In the genomic region with DNA sequence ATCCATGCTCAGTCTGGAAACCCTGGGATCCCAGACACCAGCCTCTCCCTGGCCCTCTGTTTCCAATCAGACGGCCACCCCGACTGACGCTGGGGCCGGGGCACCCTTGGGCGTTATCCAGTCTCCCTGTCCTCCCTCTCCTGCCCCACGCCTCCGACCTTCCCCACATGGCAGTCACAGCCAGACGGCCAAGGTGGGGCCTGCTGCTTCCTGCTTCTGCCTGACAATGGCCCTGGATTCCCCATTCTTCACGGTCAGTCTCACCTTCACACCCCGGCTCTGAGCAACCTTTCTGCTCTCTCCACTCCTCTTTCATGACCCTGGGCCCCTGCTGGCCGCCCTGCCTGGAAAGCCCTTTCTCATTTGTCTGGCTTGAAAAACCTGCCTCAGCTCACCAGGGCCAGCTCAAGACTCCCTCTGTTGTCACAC, we compare ENCODE assay signal across 1 cellular context.
TF ChIP-seq lines count a peak whose summit lies in the region.

No MANE protein-coding gene starts in this region.

TF ChIP-seq in HepG2, 621 proteins besides CTCF, POLR2A, EP300 and RAD21:
- no peak for TF ChIP-seq ARNT (IDR thresholded peaks at IDR 0.05)
- TF ChIP-seq, protein P1, sequence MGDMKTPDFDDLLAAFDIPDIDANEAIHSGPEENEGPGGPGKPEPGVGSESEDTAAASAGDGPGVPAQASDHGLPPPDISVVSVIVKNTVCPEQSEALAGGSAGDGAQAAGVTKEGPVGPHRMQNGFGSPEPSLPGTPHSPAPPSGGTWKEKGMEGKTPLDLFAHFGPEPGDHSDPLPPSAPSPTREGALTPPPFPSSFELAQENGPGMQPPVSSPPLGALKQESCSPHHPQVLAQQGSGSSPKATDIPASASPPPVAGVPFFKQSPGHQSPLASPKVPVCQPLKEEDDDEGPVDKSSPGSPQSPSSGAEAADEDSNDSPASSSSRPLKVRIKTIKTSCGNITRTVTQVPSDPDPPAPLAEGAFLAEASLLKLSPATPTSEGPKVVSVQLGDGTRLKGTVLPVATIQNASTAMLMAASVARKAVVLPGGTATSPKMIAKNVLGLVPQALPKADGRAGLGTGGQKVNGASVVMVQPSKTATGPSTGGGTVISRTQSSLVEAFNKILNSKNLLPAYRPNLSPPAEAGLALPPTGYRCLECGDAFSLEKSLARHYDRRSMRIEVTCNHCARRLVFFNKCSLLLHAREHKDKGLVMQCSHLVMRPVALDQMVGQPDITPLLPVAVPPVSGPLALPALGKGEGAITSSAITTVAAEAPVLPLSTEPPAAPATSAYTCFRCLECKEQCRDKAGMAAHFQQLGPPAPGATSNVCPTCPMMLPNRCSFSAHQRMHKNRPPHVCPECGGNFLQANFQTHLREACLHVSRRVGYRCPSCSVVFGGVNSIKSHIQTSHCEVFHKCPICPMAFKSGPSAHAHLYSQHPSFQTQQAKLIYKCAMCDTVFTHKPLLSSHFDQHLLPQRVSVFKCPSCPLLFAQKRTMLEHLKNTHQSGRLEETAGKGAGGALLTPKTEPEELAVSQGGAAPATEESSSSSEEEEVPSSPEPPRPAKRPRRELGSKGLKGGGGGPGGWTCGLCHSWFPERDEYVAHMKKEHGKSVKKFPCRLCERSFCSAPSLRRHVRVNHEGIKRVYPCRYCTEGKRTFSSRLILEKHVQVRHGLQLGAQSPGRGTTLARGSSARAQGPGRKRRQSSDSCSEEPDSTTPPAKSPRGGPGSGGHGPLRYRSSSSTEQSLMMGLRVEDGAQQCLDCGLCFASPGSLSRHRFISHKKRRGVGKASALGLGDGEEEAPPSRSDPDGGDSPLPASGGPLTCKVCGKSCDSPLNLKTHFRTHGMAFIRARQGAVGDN (CRISPR knock-in tag; IDR thresholded peaks at IDR 0.05), result peak; percentile 24; the same call in 1 of the 2 replicates
